ENCODE assay signal across 31 cellular contexts in the genomic region with DNA sequence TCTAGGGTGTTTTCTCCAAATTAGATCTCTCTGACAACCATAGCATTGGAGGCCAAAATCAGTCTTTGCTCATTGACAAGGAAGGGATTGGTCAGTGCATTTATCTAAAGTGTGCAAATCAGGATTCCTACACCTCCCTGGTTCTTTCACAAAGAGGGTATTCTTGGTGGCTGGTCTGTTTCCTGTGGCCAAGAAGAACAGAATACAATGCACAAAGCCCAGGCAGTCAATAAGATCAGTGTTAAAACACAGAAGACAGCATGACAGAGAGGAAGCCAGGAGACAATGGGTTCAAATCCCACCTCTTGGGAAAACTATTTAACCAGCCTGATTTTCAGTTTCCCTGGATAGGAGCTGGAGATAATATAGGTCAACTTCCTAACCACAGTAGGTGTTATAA.
"Had no signal": no experiment of that assay in that cellular context is flagged by ENCODE, and none has a peak within 500 bp of the region (broad histone marks: within the 10 kb centered on the region; RNA-seq: fewer than 3 reads in every experiment).

No MANE protein-coding gene starts in this region.

- H3K27me3 ChIP-seq: Peyer's patch, SJSA1 had no signal

- H3K4me3 ChIP-seq: K562, Peyer's patch, SJSA1 had no signal

- H3K27ac ChIP-seq: Peyer's patch, SJSA1, WERI-Rb-1 had no signal

- H3K9me3 ChIP-seq: Peyer's patch, SJSA1 had no signal

- ATAC-seq: activated CD8-positive, alpha-beta memory T cell treated with anti-CD3 and anti-CD28 coated beads, Interleukin-2, amount 10 ng/mL, durations not matched to agents 7 days and 5 days; activated naive CD8-positive, alpha-beta T cell treated with anti-CD3 and anti-CD28 coated beads, Interleukin-2, amount 50 U/mL, for 24 hours; K562; PC-3; SK-N-SH treated with all-trans-retinoic acid at 6 μM for 48 hours had no signal

- H3K4me1 ChIP-seq: Peyer's patch had no signal

- H3K36me3 ChIP-seq: Peyer's patch, SJSA1, WERI-Rb-1 had no signal

- DNase-seq: activated CD4-positive, alpha-beta memory T cell treated with anti-CD3 and anti-CD28 coated beads, Interleukin-2, amount 10 ng/mL, durations not matched to agents 7 days and 5 days; activated CD4-positive, alpha-beta T cell treated with anti-CD3 and anti-CD28 coated beads for 1 hour; activated CD4-positive, alpha-beta T cell treated with anti-CD3 and anti-CD28 coated beads for 48 hours; activated CD4-positive, CD25-positive, alpha-beta regulatory T cell; activated CD8-positive, alpha-beta memory T cell treated with anti-CD3 and anti-CD28 coated beads for 24 hours; activated CD8-positive, alpha-beta memory T cell treated with anti-CD3 and anti-CD28 coated beads, Interleukin-2, amount 10 ng/mL, durations not matched to agents 7 days and 5 days; activated CD8-positive, alpha-beta memory T cell treated with anti-CD3 and anti-CD28 coated beads, Interleukin-2, amount 50 U/mL, for 48 hours; activated effector memory CD4-positive, alpha-beta T cell treated with Interleukin-2 at 50 U/mL for 16 hours; activated naive CD4-positive, alpha-beta T cell treated with anti-CD3 and anti-CD28 coated beads, Interleukin-2, amount 10 ng/mL, durations not matched to agents 7 days and 5 days; activated naive CD8-positive, alpha-beta T cell treated with anti-CD3 and anti-CD28 coated beads, Interleukin-2, amount 50 U/mL, for 24 hours; activated T-cell treated with anti-CD3 and anti-CD28 coated beads, Interleukin-2, amount 50 U/mL, for 48 hours; anterior cingulate cortex; NCI-H1105; NCI-H1417 treated with DMSO at 0.1 percent for 48 hours; NCI-H187 treated with DMSO at 0.1 percent for 48 hours; NCI-H2081; NCI-H226; NCI-H446 treated with DMSO at 0.1 percent for 48 hours; NCI-H524; PC-3; Peyer's patch; RPMI8226; SHP77 treated with DMSO at 0.1 percent for 48 hours; T-helper 1 cell; T-helper 2 cell; T-helper 9 cell; WERI-Rb-1 had no signal

- FAIRE-seq: bronchial epithelial cell, K562 had no signal
